ENCODE assay signal across 8 cellular contexts in genomic region chr18:3596324-3597158, GRCh38.
A peak's percentile ranks its signal among the peaks of the same experiment; 100 is the strongest.
DNase-seq lines count a peak whose midpoint lies in the region; ATAC-seq, FAIRE-seq and TF ChIP-seq lines count a peak whose summit lies in the region.

No MANE protein-coding gene starts in this region.

- POLR2A ChIA-PET in AG04450 (lab: Yijun Ruan, JAX) = interaction anchor here (0.9 to 1.2 kb wide), 3 partner anchors 7 to 149 kb away, joined by 3 to 5 read pairs (median 4); no protein-coding TSS in a partner anchor
- POLR2A ChIA-PET in WTC11 (lab: Charles Lee) = interaction anchor here (0.7 kb wide), 1 partner anchor 134 kb away, joined by 4 read pairs; no protein-coding TSS in a partner anchor
- POLR2A ChIA-PET in H1 (lab: Charles Lee; ENCODE audit: partially characterized antibody) = interaction anchor here (0.7 to 4.7 kb wide), 4 partner anchors 9 to 21 kb away, joined by 4 to 26 read pairs (median 5); no protein-coding TSS in a partner anchor
- POLR2A ChIA-PET in HEK293T (lab: Yijun Ruan, JAX) = interaction anchor here (1.9 kb wide), 1 partner anchor 149 kb away, joined by 6 read pairs; no protein-coding TSS in a partner anchor

- H3K9me3 ChIP-seq in AG04450 (ENCODE audit: control insufficient read depth, insufficient read depth, low read length) (no peaks in the 10 kb centered on the region), H1 (ENCODE audit: insufficient read depth in 2 of 2, low read depth in 1 of 2, low read length in 1 of 2) (no peaks in the 10 kb centered on the region), transverse colon (no peaks in the 10 kb centered on the region)

- peaks cover 6% of the 10 kb centered on the region; the same call in 1 of the 2 replicates for H3K23me2 ChIP-seq in H1 (ENCODE audit: low read depth, low read length)

- in situ Hi-C loops in transverse colon (cut with MboI; ENCODE audit: low pct_ligation_motif_present in 1 of 4, low pct_unique_long_range_greater_than_20kb in 1 of 4, low sequenced_read_pairs in 3 of 4) = loop anchor here (10.0 to 25.0 kb wide), 4 partner anchors 68 to 309 kb away; partner anchors contain the start of gene TGIF1 (in 1 of the 4)

- peak overlapping the region; percentile 26 for H3K18ac ChIP-seq in H1 (ENCODE audit: extremely low read depth, low read length)

- WGBS in H1 (ENCODE audit: extremely low coverage in 1 of 2, insufficient coverage in 1 of 2, insufficient read length in 1 of 2, insufficient replicate concordance in 2 of 2, low coverage in 1 of 2, low lambda C conversion rate in 2 of 2, missing lambda C conversion rate in 1 of 2), 2 experiments = 87 to 100% methylated on average over 1 to 16 of the region's 17 CpGs
- WGBS in transverse colon (ENCODE audit: low coverage in 1 of 2), 2 donors = 10 to 16% methylated on average over 9 to 17 of the region's 17 CpGs

- peaks cover 15 to 34% (median 27%) of the 10 kb centered on the region in 4 experiments; a peak in 6 of 7 replicates for H3K4me1 ChIP-seq in H1 (replicated peaks in 1 of 4; ENCODE audit: control insufficient read depth in 3 of 4, insufficient read depth in 4 of 4, low read length in 3 of 4)
- H3K4me1 ChIP-seq in transverse colon = peaks cover 22 to 47% (median 42%) of the 10 kb centered on the region in 4 donors

- H3K14ac ChIP-seq in H1 (ENCODE audit: insufficient read length) = no peak overlapping the region

- peak overlapping the region; percentile 76 for H3K4me3 ChIP-seq in AG04450 (ENCODE audit: low read depth, low read length)
- H3K4me3 ChIP-seq in H1 (ENCODE audit: extremely low read depth in 1 of 4, insufficient read depth in 2 of 4, low read depth in 3 of 4, low read length in 4 of 4) = no peak overlapping the region
- H3K4me3 ChIP-seq in transverse colon = peak overlapping the region in 2 of 4 donors; percentile 15 to 45

- peak overlapping the region; percentile 95 for H2BK120ac ChIP-seq in H1 (replicated peaks; ENCODE audit: low read depth, low read length)

- H2BK15ac ChIP-seq in H1 (ENCODE audit: low read length) = 0 out of 2 replicates have a peak overlapping the region, but pooled peaks have one; percentile 34

- no peak for TF ChIP-seq POLR2A in H1 (IDR thresholded peaks at IDR 0.05; ENCODE audit: control extremely low read depth in 1 of 2, low read depth in 2 of 2, low read length in 2 of 2)
- peak; percentile 52 for TF ChIP-seq POLR2A in transverse colon (IDR thresholded peaks at IDR 0.05)

- H3K79me1 ChIP-seq in H1 (ENCODE audit: low read depth, low read length) = no peaks in the 10 kb centered on the region

- intact Hi-C loops in transverse colon (cut with DNase I; ENCODE audit: low total_unique reads) = loop anchor here (5.0 kb wide), 1 partner anchor 334 kb away; the partner anchor contains the start of gene MYL12B

- H3K4me2 ChIP-seq in H1 (ENCODE audit: insufficient read depth in 1 of 2, low read depth in 2 of 2, low read length in 2 of 2) = no peak overlapping the region; a peak in 1 of 4 replicates

- H3K27me3 ChIP-seq in AG04450 (ENCODE audit: control insufficient read depth, insufficient read depth, low read length) (no peaks in the 10 kb centered on the region), H1 (replicated peaks in 1 of 4; ENCODE audit: control insufficient read depth in 3 of 4, extremely low read depth in 1 of 4, insufficient read depth in 3 of 4, low read length in 3 of 4) (peaks cover 0 to 10% (median 8%) of the 10 kb centered on the region in 4 experiments; a peak in 6 of 7 replicates), transverse colon (no peaks in the 10 kb centered on the region)

- H3K56ac ChIP-seq in H1 (replicated peaks; ENCODE audit: insufficient read length, low read depth, low read length) = no peak overlapping the region

- peak overlapping the region; percentile 92 for H3K4ac ChIP-seq in H1 (replicated peaks; ENCODE audit: insufficient read length, low read depth, low read length)

- no peak overlapping the region for H2AFZ ChIP-seq in H1 (ENCODE audit: low read length)

- H3K4me1 Mint-ChIP-seq in IgD-negative memory B cell (peaks cover 33 to 41% (median 41%) of the 10 kb centered on the region in 3 donors), WTC11 (peaks cover 69% of the 10 kb centered on the region)

- no peaks in the 10 kb centered on the region for H3K9me3 Mint-ChIP-seq in IgD-negative memory B cell
- H3K9me3 Mint-ChIP-seq in WTC11 = no peaks in the 10 kb centered on the region

- peak overlapping the region; percentile 98 for H4K91ac ChIP-seq in H1 (replicated peaks; ENCODE audit: insufficient read length, low read length)

- H4K5ac ChIP-seq in H1 (ENCODE audit: insufficient read length, low read depth, low read length) = peak overlapping the region; percentile 61

- H2AK5ac ChIP-seq in H1 (ENCODE audit: low read depth, low read length) = peak overlapping the region; percentile 94

- H3K36me3 ChIP-seq in H1 (ENCODE audit: control insufficient read depth in 2 of 4, insufficient read depth in 4 of 4, low read length in 3 of 4) (no peaks in the 10 kb centered on the region), transverse colon (no peaks in the 10 kb centered on the region)

- H4K20me1 ChIP-seq in H1 (replicated peaks in 1 of 2; ENCODE audit: control insufficient read depth in 1 of 2, insufficient read depth in 2 of 2, low read length in 2 of 2) = no peaks in the 10 kb centered on the region

- H3K27ac Mint-ChIP-seq in IgD-negative memory B cell = peak overlapping the region; percentile 96 to 99 (median 99)
- peak overlapping the region; percentile 93 for H3K27ac Mint-ChIP-seq in WTC11

- peak overlapping the region; percentile 73; the same call in 1 of the 2 replicates for H4K8ac ChIP-seq in H1 (ENCODE audit: extremely low read depth, insufficient read depth, low read length)

- peak in 1 of 2 experiments; percentile 27; a peak in 2 of 4 replicates for TF ChIP-seq RAD21 in H1 (IDR thresholded peaks at IDR 0.05 in 1 of 2, conservative IDR thresholded peaks at IDR 0.05 in 1 of 2; ENCODE audit: low read depth in 2 of 2, low read length in 2 of 2)

- TF ChIP-seq CTCF in AG04450 (IDR thresholded peaks at IDR 0.05; ENCODE audit: low read depth, low read length) (no peak), WTC11 (IDR thresholded peaks at IDR 0.05) (no peak), H1 (IDR thresholded peaks at IDR 0.05; ENCODE audit: control extremely low read depth in 1 of 3, insufficient read depth in 1 of 3, low read depth in 1 of 3, low read length in 3 of 3) (peak in 1 of 3 experiments; percentile 28; a peak in 1 of 4 replicates), transverse colon (IDR thresholded peaks at IDR 0.05) (peak in 3 of 5 experiments; percentile 21 to 35 (median 28))

- no peaks in the 10 kb centered on the region for H3K27me3 Mint-ChIP-seq in IgD-negative memory B cell
- peaks cover 15% of the 10 kb centered on the region for H3K27me3 Mint-ChIP-seq in WTC11 (ENCODE audit: low read depth)

- peak overlapping the region; percentile 86 for H2BK12ac ChIP-seq in H1 (ENCODE audit: low read depth, low read length)

- TF ChIP-seq EP300 in H1 (IDR thresholded peaks at IDR 0.05; ENCODE audit: borderline replicate concordance in 1 of 2, low read depth in 2 of 2, low read length in 2 of 2) (no peak), transverse colon (IDR thresholded peaks at IDR 0.05; ENCODE audit: low read depth) (no peak)

- H3K4me3 Mint-ChIP-seq in IgD-negative memory B cell = peak overlapping the region; percentile 87 to 98 (median 96)
- no peak overlapping the region for H3K4me3 Mint-ChIP-seq in WTC11

- FAIRE-seq in GM19239 (lab: Jason Lieb, UNC) (peak; percentile 85), H1 (lab: Jason Lieb, UNC) (no peak)

- H3K36me3 Mint-ChIP-seq in IgD-negative memory B cell (no peaks in the 10 kb centered on the region), WTC11 (no peaks in the 10 kb centered on the region; the same call in 1 of the 2 replicates)

- H2BK20ac ChIP-seq in H1 (ENCODE audit: low read length) = peak overlapping the region; percentile 68

- peaks cover 0 to 9% of the 10 kb centered on the region in 2 experiments; a peak in 2 of 4 replicates for H3K79me2 ChIP-seq in H1 (ENCODE audit: control insufficient read depth in 1 of 2, insufficient read depth in 2 of 2, low read length in 2 of 2)

- CTCF ChIA-PET in AG04450 (lab: Charles Lee) = interaction anchor here (1.0 to 4.7 kb wide), 4 partner anchors 69 to 314 kb away, joined by 3 to 74 read pairs (median 31); no protein-coding TSS in a partner anchor
- CTCF ChIA-PET in WTC11 (lab: Charles Lee) = interaction anchor here (0.7 to 3.7 kb wide), 9 partner anchors 11 to 300 kb away, joined by 3 to 92 read pairs (median 4); no protein-coding TSS in a partner anchor
- CTCF ChIA-PET in H1 (lab: Charles Lee; ENCODE audit: partially characterized antibody) = interaction anchor here (0.6 to 7.3 kb wide), 13 partner anchors 8 to 1895 kb away, joined by 3 to 66 read pairs (median 3); no protein-coding TSS in a partner anchor
- CTCF ChIA-PET in HEK293T (lab: Yijun Ruan, JAX) = interaction anchor here (0.6 kb wide), 2 partner anchors 53 to 275 kb away, joined by 4 to 10 read pairs; no protein-coding TSS in a partner anchor

- DNase-seq in AG04450 (ENCODE audit: low read depth, low spot score) (no peak), GM19239 (ENCODE audit: insufficient read length, low spot score) (peak; percentile 44), WTC11 (ENCODE audit: low spot score) (no peak), H1 (ENCODE audit: low read depth in 1 of 2, low spot score in 2 of 2) (no peak), mucosa of gallbladder (ENCODE audit: low spot score) (peak; percentile 49), transverse colon (peak; percentile 66), HEK293T (ENCODE audit: extremely low spot score) (no peak)

- no peak overlapping the region for H3K9ac ChIP-seq in H1 (replicated peaks in 1 of 4; ENCODE audit: extremely low read depth in 1 of 4, low read depth in 3 of 4, low read length in 3 of 4)

- H2BK5ac ChIP-seq in H1 (ENCODE audit: low read depth, low read length) = peak overlapping the region; percentile 83; the same call in 1 of the 2 replicates

- no peak overlapping the region for H3K23ac ChIP-seq in H1 (ENCODE audit: insufficient read length)

- H3K27ac ChIP-seq in AG04450 (ENCODE audit: low read depth, low read length) (peak overlapping the region; percentile 100), H1 (ENCODE audit: low read depth, low read length) (peak overlapping the region; percentile 25; the same call in 1 of the 2 replicates), transverse colon (peak overlapping the region; percentile 96 to 99 (median 98))

- ATAC-seq in WTC11 = no peak

TF ChIP-seq in WTC11, 78 proteins besides CTCF, POLR2A, EP300 and RAD21:
- TF ChIP-seq TEAD1 (CRISPR knock-in tag; IDR thresholded peaks at IDR 0.05) (no peak), JAZF1 (CRISPR knock-in tag; IDR thresholded peaks at IDR 0.05) (no peak), NFE2L1 (CRISPR knock-in tag; IDR thresholded peaks at IDR 0.05) (0 out of 2 replicates have a peak, but pooled peaks have one; percentile 19)

TF ChIP-seq in HEK293T, 16 proteins besides CTCF, POLR2A, EP300 and RAD21 (continues in another document):
- TF ChIP-seq CTBP1 (IDR thresholded peaks at IDR 0.05; ENCODE audit: borderline replicate concordance) = no peak
- TF ChIP-seq HDGF (IDR thresholded peaks at IDR 0.05; ENCODE audit: borderline replicate concordance) = no peak
- no peak for TF ChIP-seq FOXK2 (IDR thresholded peaks at IDR 0.05)
- TF ChIP-seq FOXA1 (IDR thresholded peaks at IDR 0.05) = no peak
- no peak for TF ChIP-seq FOXM1 (IDR thresholded peaks at IDR 0.05; ENCODE audit: borderline replicate concordance)
- no peak for TF ChIP-seq LEF1 (IDR thresholded peaks at IDR 0.05; ENCODE audit: borderline replicate concordance)
- TF ChIP-seq SP1 (IDR thresholded peaks at IDR 0.05) = no peak

Comparison
In these comparisons a context has a peak if more than half of its experiments do, and no peak if none do; other contexts are left out.
1. DNase-seq: peak in GM19239 (single experiment), mucosa of gallbladder (single experiment) and transverse colon (single experiment); none in AG04450 (single experiment), WTC11 (single experiment), H1 (0 of 2) and HEK293T (single experiment).
2. H3K27ac ChIP-seq: peak in every context shown above with its lines; median percentile 100 in AG04450; 98 in transverse colon; 25 in H1.
3. CTCF ChIP-seq: peak in transverse colon (3 of 5); none in AG04450 (single experiment) and WTC11 (single experiment).